In the genomic region with DNA sequence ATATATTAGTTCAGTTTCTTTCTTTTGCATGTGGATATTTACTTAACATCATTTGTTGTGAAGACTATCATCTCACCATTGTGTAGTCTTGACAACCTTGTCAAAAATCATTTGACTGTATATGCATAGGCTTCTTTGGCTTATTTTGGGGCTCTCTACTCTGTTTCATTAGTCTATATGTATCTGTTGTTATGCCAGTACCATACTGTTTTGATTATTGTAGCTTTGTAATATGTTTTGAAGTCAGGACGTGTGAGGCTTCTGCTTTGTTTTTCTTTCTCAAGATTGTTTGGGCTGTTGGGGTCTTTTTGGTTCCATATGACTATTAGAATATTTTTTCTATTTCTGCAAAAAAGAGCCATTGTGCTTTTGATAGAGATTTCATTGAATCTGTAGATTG, we compare ENCODE assay signal across 8 cellular contexts.
"Had no signal": no experiment of that assay in that cellular context is flagged by ENCODE, and none has a peak within 500 bp of the region (broad histone marks: within the 10 kb centered on the region; RNA-seq: fewer than 3 reads in every experiment).

No MANE protein-coding gene starts in this region.

- H3K36me3 Mint-ChIP-seq: IgD-negative memory B cell had no signal

- H3K27me3 Mint-ChIP-seq: IgD-negative memory B cell had no signal

- H3K4me3 Mint-ChIP-seq: IgD-negative memory B cell had no signal

- H3K9ac ChIP-seq: KMS-11 had no signal

- H3K27ac ChIP-seq: HL-60, KMS-11 had no signal

- ATAC-seq: HepG2 had no signal

- DNase-seq: IMR-90, KBM-7, KG1 had no signal

- H3K4me2 ChIP-seq: KMS-11 had no signal

- H3K4me1 Mint-ChIP-seq: IgD-negative memory B cell had no signal

- H3K27ac Mint-ChIP-seq: IgD-negative memory B cell had no signal

- FAIRE-seq: HepG2, HTR-8/SVneo had no signal
